24 cellular contexts compared by ENCODE assay signal in the genomic region with DNA sequence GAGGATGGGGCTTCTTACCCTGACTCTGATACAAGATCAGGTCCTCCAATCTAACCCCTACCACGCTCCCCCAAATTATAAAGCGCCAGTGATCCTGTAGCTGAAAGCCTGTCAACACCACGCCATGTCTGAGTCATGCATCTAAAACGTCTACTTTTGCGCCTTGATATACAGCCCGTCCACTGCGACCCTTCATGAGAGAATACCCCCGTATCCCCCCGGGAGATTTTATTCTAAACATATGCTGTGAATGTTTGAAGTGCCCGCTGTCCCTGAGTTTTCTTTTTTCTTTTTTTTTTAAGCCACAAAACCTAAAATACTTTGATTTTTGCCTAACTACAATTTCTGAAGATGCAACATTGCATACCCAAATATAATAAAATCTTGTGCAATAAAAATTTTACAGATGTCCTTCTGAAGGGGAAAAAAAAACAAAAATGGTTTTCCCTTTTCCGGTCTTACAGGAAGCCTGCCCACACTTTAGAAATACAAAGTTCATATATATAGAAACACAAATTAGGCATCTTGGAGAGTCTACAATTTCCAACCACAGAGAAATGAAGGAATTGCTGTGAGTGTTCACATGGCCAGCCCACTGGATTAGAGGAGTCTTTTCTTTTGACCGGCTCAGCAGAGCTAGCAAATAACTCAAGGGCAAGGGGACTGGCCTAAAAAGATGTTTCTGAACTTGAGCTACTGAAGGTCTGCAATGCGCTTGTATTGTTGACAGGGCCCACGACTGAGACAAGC.
DNase-seq lines count a peak whose midpoint lies in the region; ATAC-seq and TF ChIP-seq lines count a peak whose summit lies in the region.
"Had no signal": no experiment of that assay in that cellular context is flagged by ENCODE, and none has a peak within 500 bp of the region (broad histone marks: within the 10 kb centered on the region; RNA-seq: fewer than 3 reads in every experiment).

No MANE protein-coding gene starts in this region.

- peaks cover 4% of the 10 kb centered on the region for H3K27me3 Mint-ChIP-seq in neural progenitor cell (ENCODE audit: insufficient read depth, low read depth)
- H3K27me3 Mint-ChIP-seq: CD8-positive, alpha-beta memory T cell had no signal

- H3K27ac ChIP-seq in fibroblast of lung (ENCODE audit: insufficient read depth, low read length): no peak overlapping the region
- H3K27ac ChIP-seq in neural progenitor cell: no peak overlapping the region
- H3K27ac ChIP-seq: esophagus muscularis mucosa, tibial artery, VCaP had no signal

- CTCF ChIA-PET in HEK293T (lab: Yijun Ruan, JAX): interaction anchor here (0.5 kb wide), 1 partner anchor 10 kb away, joined by 3 read pairs; no protein-coding TSS in a partner anchor

- H3K9ac ChIP-seq in adipocyte (ENCODE audit: low read length) (peak overlapping the region; percentile 48), fibroblast of lung (ENCODE audit: insufficient read depth, low read length) (no peak overlapping the region), neural progenitor cell (no peak overlapping the region)

- H3K79me2 ChIP-seq in fibroblast of lung (ENCODE audit: control insufficient read depth, insufficient read depth, low read length) (no peaks in the 10 kb centered on the region), neural progenitor cell (ENCODE audit: low read depth) (peaks cover 100% of the 10 kb centered on the region)

- peaks cover 10% of the 10 kb centered on the region for H3K36me3 ChIP-seq in adipocyte (ENCODE audit: control insufficient read depth, insufficient read depth, low read length, severe bottlenecking)
- no peaks in the 10 kb centered on the region for H3K36me3 ChIP-seq in fibroblast of lung (ENCODE audit: control insufficient read depth, insufficient read depth, low read length)
- peaks cover 13% of the 10 kb centered on the region for H3K36me3 ChIP-seq in neural progenitor cell
- H3K36me3 ChIP-seq: esophagus muscularis mucosa had no signal

- H3K4me3 ChIP-seq in AG09309 (ENCODE audit: control insufficient read depth, low read depth, low read length) (peak overlapping the region; percentile 28), adipocyte (ENCODE audit: low read length) (peak overlapping the region; percentile 39), fibroblast of lung (replicated peaks in 1 of 4; ENCODE audit: control extremely low read depth in 1 of 4, insufficient read depth in 1 of 4, low read depth in 3 of 4, low read length in 4 of 4) (no peak overlapping the region), neural progenitor cell (no peak overlapping the region)
- H3K4me3 ChIP-seq: esophagus muscularis mucosa, tibial artery had no signal

- no peak overlapping the region for H3K27ac Mint-ChIP-seq in neural progenitor cell
- H3K27ac Mint-ChIP-seq: activated naive CD4-positive, alpha-beta T cell treated with anti-CD3 and anti-CD28 coated beads, Interleukin-2, amount 10 ng/mL, durations not matched to agents 7 days and 5 days; stimulated activated memory B cell treated with anti-CD40 and anti-IgM and Interleukin-4, amounts not matched to agents 10 μg/mL and 1 μg/mL and 100 μg/mL, for 72 hours had no signal

- no peak for ATAC-seq in HG03159 (IDR thresholded peaks at IDR 0.05; ENCODE audit: unreplicated experiment)
- ATAC-seq: stimulated activated memory B cell treated with anti-CD40 and anti-IgM and Interleukin-4, amounts not matched to agents 10 μg/mL and 1 μg/mL and 100 μg/mL, for 72 hours had no signal

- peaks cover 56% of the 10 kb centered on the region for H3K36me3 Mint-ChIP-seq in neural progenitor cell
- H3K36me3 Mint-ChIP-seq: activated naive CD4-positive, alpha-beta T cell treated with anti-CD3 and anti-CD28 coated beads, Interleukin-2, amount 10 ng/mL, durations not matched to agents 7 days and 5 days; CD8-positive, alpha-beta memory T cell; stimulated activated memory B cell treated with anti-CD40 and anti-IgM and Interleukin-4, amounts not matched to agents 10 μg/mL and 1 μg/mL and 100 μg/mL, for 72 hours had no signal

- peaks cover 20% of the 10 kb centered on the region for H3K4me1 ChIP-seq in adipocyte (ENCODE audit: control insufficient read depth, insufficient read depth, low read length)
- H3K4me1 ChIP-seq in fibroblast of lung (ENCODE audit: control insufficient read depth, extremely low read depth, insufficient read depth, low read length): peaks cover 3% of the 10 kb centered on the region
- peaks cover 72% of the 10 kb centered on the region for H3K4me1 ChIP-seq in neural progenitor cell

- no peak overlapping the region for H3K4me3 Mint-ChIP-seq in neural progenitor cell
- H3K4me3 Mint-ChIP-seq: activated naive CD4-positive, alpha-beta T cell treated with anti-CD3 and anti-CD28 coated beads, Interleukin-2, amount 10 ng/mL, durations not matched to agents 7 days and 5 days; CD8-positive, alpha-beta memory T cell; stimulated activated memory B cell treated with anti-CD40 and anti-IgM and Interleukin-4, amounts not matched to agents 10 μg/mL and 1 μg/mL and 100 μg/mL, for 72 hours had no signal

- no peaks in the 10 kb centered on the region for H3K9me3 Mint-ChIP-seq in neural progenitor cell
- H3K9me3 Mint-ChIP-seq: activated naive CD4-positive, alpha-beta T cell treated with anti-CD3 and anti-CD28 coated beads, Interleukin-2, amount 10 ng/mL, durations not matched to agents 7 days and 5 days; stimulated activated memory B cell treated with anti-CD40 and anti-IgM and Interleukin-4, amounts not matched to agents 10 μg/mL and 1 μg/mL and 100 μg/mL, for 72 hours had no signal

- peaks cover 18% of the 10 kb centered on the region for H3F3A ChIP-seq in neural progenitor cell (ENCODE audit: low read depth)

- H4K20me1 ChIP-seq in fibroblast of lung (ENCODE audit: control insufficient read depth, extremely low read depth, insufficient read depth, low read length): no peaks in the 10 kb centered on the region
- H4K20me1 ChIP-seq in neural progenitor cell (ENCODE audit: low read depth): peaks cover 100% of the 10 kb centered on the region

- no peak overlapping the region for H2AFZ ChIP-seq in fibroblast of lung (ENCODE audit: low read length)
- no peak overlapping the region for H2AFZ ChIP-seq in neural progenitor cell (replicated peaks)

- TF ChIP-seq CTCF in AG09309 (IDR thresholded peaks at IDR 0.05; ENCODE audit: control insufficient read depth, insufficient read depth, low read depth, low read length, missing control alignments): no peak
- no peak for TF ChIP-seq CTCF in fibroblast of lung (conservative IDR thresholded peaks at IDR 0.05 in 1 of 2, IDR thresholded peaks at IDR 0.05 in 1 of 2; ENCODE audit: low read depth in 1 of 2, low read length in 2 of 2)
- no peak for TF ChIP-seq CTCF in neural progenitor cell (IDR thresholded peaks at IDR 0.05)

- peak; percentile 73 for DNase-seq in AG09309 (ENCODE audit: low read depth)
- peak; percentile 84 for DNase-seq in adipocyte (ENCODE audit: low read depth)
- peak; percentile 63 to 72 for DNase-seq in fibroblast of lung (ENCODE audit: low read depth in 2 of 2)
- no peak for DNase-seq in neural progenitor cell (ENCODE audit: low spot score)
- DNase-seq in HEK293T (ENCODE audit: extremely low spot score): no peak
- DNase-seq in central memory CD4-positive, alpha-beta T cell: no peak
- no peak for DNase-seq in NCI-H1048 (lab: John Stamatoyannopoulos, UW)
- DNase-seq: ACHN; activated CD4-positive, alpha-beta T cell treated with anti-CD3 and anti-CD28 coated beads, Interleukin-2, amount 50 U/mL, for 48 hours; activated naive CD4-positive, alpha-beta T cell treated with anti-CD3 and anti-CD28 coated beads, Interleukin-2, amount 10 ng/mL, durations not matched to agents 7 days and 5 days; activated T-cell treated with anti-CD3 and anti-CD28 coated beads for 4 hours; CD8-positive, alpha-beta memory T cell; DND-41; KG1; kidney glomerular epithelial cell; mesendoderm; NCI-H526; SHP77 treated with DMSO at 0.1 percent for 48 hours; stimulated activated CD4-positive, alpha-beta T cell treated with anti-CD3 and anti-CD28 coated beads, Interleukin-15, amount 100 ng/mL, for 24 hours; tibial artery had no signal

- H3K4me2 ChIP-seq in fibroblast of lung (ENCODE audit: extremely low read depth, insufficient read depth, low read length): no peak overlapping the region
- peak overlapping the region; percentile 9 for H3K4me2 ChIP-seq in neural progenitor cell

- H3K27me3 ChIP-seq in adipocyte (replicated peaks; ENCODE audit: control insufficient read depth, insufficient read depth, low read length) (no peaks in the 10 kb centered on the region), fibroblast of lung (ENCODE audit: control insufficient read depth, insufficient read depth, low read length) (no peaks in the 10 kb centered on the region), neural progenitor cell (no peaks in the 10 kb centered on the region)
- H3K27me3 ChIP-seq: esophagus muscularis mucosa, tibial artery had no signal

- H3K9me3 ChIP-seq in adipocyte (ENCODE audit: control insufficient read depth, low read length) (no peaks in the 10 kb centered on the region), fibroblast of lung (ENCODE audit: control insufficient read depth, insufficient read depth, low read depth, low read length) (no peaks in the 10 kb centered on the region), neural progenitor cell (ENCODE audit: low read depth) (no peaks in the 10 kb centered on the region)
- H3K9me3 ChIP-seq: esophagus muscularis mucosa, tibial artery had no signal

- H3K4me1 Mint-ChIP-seq in neural progenitor cell: peaks cover 46% of the 10 kb centered on the region
- H3K4me1 Mint-ChIP-seq: activated naive CD4-positive, alpha-beta T cell treated with anti-CD3 and anti-CD28 coated beads, Interleukin-2, amount 10 ng/mL, durations not matched to agents 7 days and 5 days; CD8-positive, alpha-beta memory T cell; stimulated activated memory B cell treated with anti-CD40 and anti-IgM and Interleukin-4, amounts not matched to agents 10 μg/mL and 1 μg/mL and 100 μg/mL, for 72 hours had no signal

- POLR2A ChIA-PET in HEK293T (lab: Yijun Ruan, JAX): interaction anchor here (0.6 kb wide), 1 partner anchor 162 kb away, joined by 4 read pairs; no protein-coding TSS in a partner anchor

TF ChIP-seq in HEK293T, 16 proteins besides CTCF, POLR2A, EP300 and RAD21 (continues in another document):
- TF ChIP-seq LEF1 (IDR thresholded peaks at IDR 0.05; ENCODE audit: borderline replicate concordance): no peak
- TF ChIP-seq NFRKB (IDR thresholded peaks at IDR 0.05): no peak
- no peak for TF ChIP-seq ZNF384 (IDR thresholded peaks at IDR 0.05)
- TF ChIP-seq ELF4 (IDR thresholded peaks at IDR 0.05): no peak
- no peak for TF ChIP-seq CTBP1 (IDR thresholded peaks at IDR 0.05; ENCODE audit: borderline replicate concordance)
- TF ChIP-seq, protein P1, sequence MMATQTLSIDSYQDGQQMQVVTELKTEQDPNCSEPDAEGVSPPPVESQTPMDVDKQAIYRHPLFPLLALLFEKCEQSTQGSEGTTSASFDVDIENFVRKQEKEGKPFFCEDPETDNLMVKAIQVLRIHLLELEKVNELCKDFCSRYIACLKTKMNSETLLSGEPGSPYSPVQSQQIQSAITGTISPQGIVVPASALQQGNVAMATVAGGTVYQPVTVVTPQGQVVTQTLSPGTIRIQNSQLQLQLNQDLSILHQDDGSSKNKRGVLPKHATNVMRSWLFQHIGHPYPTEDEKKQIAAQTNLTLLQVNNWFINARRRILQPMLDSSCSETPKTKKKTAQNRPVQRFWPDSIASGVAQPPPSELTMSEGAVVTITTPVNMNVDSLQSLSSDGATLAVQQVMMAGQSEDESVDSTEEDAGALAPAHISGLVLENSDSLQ (IDR thresholded peaks at IDR 0.05): no peak
- no peak for TF ChIP-seq TARDBP (IDR thresholded peaks at IDR 0.05)

Comparison
In these comparisons a context has a peak if more than half of its experiments do, and no peak if none do; other contexts are left out.
1. DNase-seq: peak in AG09309 (single experiment), adipocyte (single experiment) and fibroblast of lung (2 of 2); none in neural progenitor cell (single experiment), HEK293T (single experiment), central memory CD4-positive, alpha-beta T cell (single experiment) and NCI-H1048 (single experiment).
2. H3K4me3 ChIP-seq: peak in AG09309 (single experiment) and adipocyte (single experiment); none in fibroblast of lung (0 of 4) and neural progenitor cell (single experiment).